Comparison of ENCODE assay signal across 14 cellular contexts in genomic region chr7:2837476-2837875, GRCh38. TPM values are rescaled to one million over a fixed set of nuclear protein-coding genes. Genes with fewer than 3 reads are reported as not detected.
DNase-seq lines count a peak whose midpoint lies in the region; ATAC-seq and TF ChIP-seq lines count a peak whose summit lies in the region.
"Had no signal": no experiment of that assay in that cellular context is flagged by ENCODE, and none has a peak within 500 bp of the region (broad histone marks: within the 10 kb centered on the region; RNA-seq: fewer than 3 reads in every experiment).

No MANE protein-coding gene starts in this region.

- H3K4me1 Mint-ChIP-seq in CD4-positive, alpha-beta memory T cell = peaks cover 34 to 61% (median 45%) of the 10 kb centered on the region in 4 donors
- peaks cover 49 to 57% (median 54%) of the 10 kb centered on the region in 3 donors for H3K4me1 Mint-ChIP-seq in T-cell

- 38 to 73% (median 58%) methylated on average over 3 of the region's 3 CpGs for WGBS in stomach, 5 donors

- H3K27ac ChIP-seq in ACC112 (ENCODE audit: low read depth, low read length) (peak overlapping the region; percentile 38), stomach (peak overlapping the region in 1 of 5 donors; percentile 18)
- no peak overlapping the region for H3K27ac ChIP-seq in CD4-positive, alpha-beta memory T cell (ENCODE audit: low read depth, low read length)

- TF ChIP-seq CTCF in fibroblast of the aortic adventitia (IDR thresholded peaks at IDR 0.05; ENCODE audit: insufficient read depth, low read length) (peak; percentile 17), stomach (IDR thresholded peaks at IDR 0.05) (no peak)

- peaks cover 86% of the 10 kb centered on the region for H3K79me2 ChIP-seq in ACC112 (ENCODE audit: control insufficient read depth, insufficient read depth, low read length, unreplicated experiment)

- intact Hi-C loops in CD4-positive, alpha-beta memory T cell (cut with micrococcal nuclease) = no loop called here
- intact Hi-C loops in stomach (cut with DNase I; ENCODE audit: low total_unique reads) = no loop called here

- H3K4me3 Mint-ChIP-seq in CD4-positive, alpha-beta memory T cell = peak overlapping the region in 6 of 8 donors; percentile 0 to 31 (median 15)
- peak overlapping the region in 1 of 3 donors; percentile 9 for H3K4me3 Mint-ChIP-seq in T-cell

- DNase-seq in CD4-positive, alpha-beta memory T cell = no peak
- no peak for DNase-seq in T-cell
- DNase-seq in fibroblast of the aortic adventitia (ENCODE audit: low read depth) = peak; percentile 20
- DNase-seq in NCI-H510A treated with DMSO at 0.1 percent for 48 hours (lab: John Stamatoyannopoulos, UW) = no peak
- no peak for DNase-seq in hypothalamus (lab: John Stamatoyannopoulos, UW)
- no peak for DNase-seq in stomach
- no peak for DNase-seq in T-helper 9 cell
- DNase-seq: activated CD4-positive, alpha-beta T cell treated with anti-CD3 and anti-CD28 coated beads, Interleukin-2, amount 50 U/mL, for 1 hour; cortex of kidney; foreskin fibroblast; KBM-7; NCI-H2029 treated with DMSO at 0.1 percent for 48 hours; SIG-M5 had no signal

- peaks cover 9 to 13% of the 10 kb centered on the region in 2 donors for H3K36me3 Mint-ChIP-seq in CD4-positive, alpha-beta memory T cell
- peaks cover 37% of the 10 kb centered on the region for H3K36me3 Mint-ChIP-seq in T-cell

- no peak overlapping the region for H2AFZ ChIP-seq in ACC112 (ENCODE audit: low read length, unreplicated experiment)

- H3K27ac Mint-ChIP-seq in CD4-positive, alpha-beta memory T cell = peak overlapping the region in 3 of 7 donors; percentile 46 to 65 (median 62)
- peak overlapping the region; percentile 49 to 54 for H3K27ac Mint-ChIP-seq in T-cell

- POLR2A ChIA-PET in CD4-positive, alpha-beta memory T cell (lab: Charles Lee; ENCODE audit: partially characterized antibody) = no interaction called here
- POLR2A ChIA-PET in T-cell (lab: Charles Lee) = no interaction called here

- H3K4me1 ChIP-seq in ACC112 (ENCODE audit: control insufficient read depth, insufficient read depth, low read length, unreplicated experiment) (peaks cover 15% of the 10 kb centered on the region), stomach (peaks cover 5 to 43% (median 26%) of the 10 kb centered on the region in 4 donors)
- peaks cover 15% of the 10 kb centered on the region for H3K4me1 ChIP-seq in CD4-positive, alpha-beta memory T cell (ENCODE audit: insufficient read depth, low read length)

- TF ChIP-seq POLR2A in stomach (IDR thresholded peaks at IDR 0.05) = no peak

- no peaks in the 10 kb centered on the region for H3K9me3 Mint-ChIP-seq in CD4-positive, alpha-beta memory T cell
- H3K9me3 Mint-ChIP-seq in T-cell = no peaks in the 10 kb centered on the region

- H3K27me3 ChIP-seq in ACC112 (ENCODE audit: insufficient read depth, low read length) (no peaks in the 10 kb centered on the region), stomach (no peaks in the 10 kb centered on the region)
- H3K27me3 ChIP-seq in CD4-positive, alpha-beta memory T cell (ENCODE audit: insufficient read depth, low read length) = no peaks in the 10 kb centered on the region

- no peak overlapping the region for H3K4me3 ChIP-seq in ACC112 (ENCODE audit: low read depth, low read length)
- H3K4me3 ChIP-seq in CD4-positive, alpha-beta memory T cell (ENCODE audit: low read length in 2 of 2) = no peak overlapping the region
- no peak overlapping the region for H3K4me3 ChIP-seq in fibroblast of the aortic adventitia (ENCODE audit: low read depth, low read length)
- no peak overlapping the region for H3K4me3 ChIP-seq in stomach

- CTCF ChIA-PET in CD4-positive, alpha-beta memory T cell (lab: Charles Lee; ENCODE audit: partially characterized antibody) = no interaction called here
- CTCF ChIA-PET in T-cell (lab: Charles Lee) = interaction anchor here in 1 of 2 donors (0.7 kb wide), 1 partner anchor 228 kb away, joined by 3 read pairs; no protein-coding TSS in a partner anchor

- no peak for TF ChIP-seq EP300 in stomach (IDR thresholded peaks at IDR 0.05)

- no peak for ATAC-seq in T-cell (replicated peaks in 1 of 4)

- no peaks in the 10 kb centered on the region for H3K27me3 Mint-ChIP-seq in CD4-positive, alpha-beta memory T cell
- no peaks in the 10 kb centered on the region for H3K27me3 Mint-ChIP-seq in T-cell

- H3K36me3 ChIP-seq in ACC112 (ENCODE audit: insufficient read depth, low read length) = peaks cover 22% of the 10 kb centered on the region; the same call in 1 of the 2 replicates
- no peaks in the 10 kb centered on the region for H3K36me3 ChIP-seq in CD4-positive, alpha-beta memory T cell (ENCODE audit: insufficient read depth, low read length)
- peaks cover 0 to 23% (median 16%) of the 10 kb centered on the region in 4 donors for H3K36me3 ChIP-seq in stomach

- no peaks in the 10 kb centered on the region for H3K9me3 ChIP-seq in CD4-positive, alpha-beta memory T cell (ENCODE audit: control insufficient read depth in 1 of 2, low read length in 2 of 2)
- H3K9me3 ChIP-seq in stomach = no peaks in the 10 kb centered on the region

RNA-seq across cellular contexts. Expression of gene GNA12, which starts 6.6 kb away (rescaled TPM):
- 10 to 100 TPM; 14.9 to 16.6 TPM for total RNA-seq in CD4-positive, alpha-beta memory T cell
- polyA plus RNA-seq in CD4-positive, alpha-beta memory T cell = 10 to 100 TPM in 1 of 2 donors, 1 to 10 TPM in 1; 4.4 to 10.2 TPM
- 10 to 100 TPM; 17.9 to 22.5 (median 22.1) TPM for total RNA-seq in T-cell
- 16.2 and 19.5 TPM in 2 replicates for total RNA-seq in fibroblast of the aortic adventitia (ENCODE audit: low replicate concordance)
- 10 to 100 TPM in 4 of 5 donors, 1 to 10 TPM in 1; 2.0 to 54.6 (median 28.6) TPM for total RNA-seq in stomach
- polyA plus RNA-seq in stomach = 10 to 100 TPM in 2 of 3 donors, 1 to 10 TPM in 1; 6.0 to 24.7 (median 19.4) TPM
